1 cellular context compared by ENCODE assay signal in genomic region chr3:17740703-17741102, GRCh38.
TF ChIP-seq lines count a peak whose summit lies in the region.

No MANE protein-coding gene starts in this region.

TF ChIP-seq in K562, 482 proteins besides CTCF, POLR2A, EP300 and RAD21 (continued from another document):
- no peak for TF ChIP-seq FUS (optimal IDR thresholded peaks at IDR 0.05; ENCODE audit: low read depth, low read length)
- TF ChIP-seq RFX5 (IDR thresholded peaks at IDR 0.05; ENCODE audit: low read depth, low read length), result no peak
- TF ChIP-seq MBD2 (IDR thresholded peaks at IDR 0.05; ENCODE audit: borderline replicate concordance, low read depth), result 0 out of 2 replicates have a peak, but pooled peaks have one; percentile 14
- TF ChIP-seq KHSRP (IDR thresholded peaks at IDR 0.05), result no peak
- TF ChIP-seq ZNF354B (CRISPR knock-in tag; IDR thresholded peaks at IDR 0.05), result no peak
- no peak for TF ChIP-seq SMARCC2 (IDR thresholded peaks at IDR 0.05; ENCODE audit: low read depth)
- peak in 1 of 2 experiments; percentile 3; a peak in 1 of 4 replicates for TF ChIP-seq SIN3A (IDR thresholded peaks at IDR 0.05; ENCODE audit: borderline replicate concordance in 2 of 2, control insufficient read depth in 1 of 2, low read depth in 2 of 2, low read length in 2 of 2)
- TF ChIP-seq NFXL1 (CRISPR knock-in tag; IDR thresholded peaks at IDR 0.05), result no peak
- 0 out of 2 replicates have a peak, but pooled peaks have one; percentile 46 for TF ChIP-seq ELF4 (CRISPR knock-in tag; IDR thresholded peaks at IDR 0.05)
- TF ChIP-seq RBFOX2 (IDR thresholded peaks at IDR 0.05; ENCODE audit: low read depth, low read length), result peak; percentile 32
- peak; percentile 34 for TF ChIP-seq POLR2B (IDR thresholded peaks at IDR 0.05; ENCODE audit: low read depth, partially characterized antibody)
- TF ChIP-seq TEAD4 (IDR thresholded peaks at IDR 0.05; ENCODE audit: low read length), result peak; percentile 40; the same call in 1 of the 2 replicates
- TF ChIP-seq TEAD4 (CRISPR knock-in tag; IDR thresholded peaks at IDR 0.05; ENCODE audit: borderline replicate concordance), result no peak
